ENCODE assay signal across 21 cellular contexts in the genomic region with DNA sequence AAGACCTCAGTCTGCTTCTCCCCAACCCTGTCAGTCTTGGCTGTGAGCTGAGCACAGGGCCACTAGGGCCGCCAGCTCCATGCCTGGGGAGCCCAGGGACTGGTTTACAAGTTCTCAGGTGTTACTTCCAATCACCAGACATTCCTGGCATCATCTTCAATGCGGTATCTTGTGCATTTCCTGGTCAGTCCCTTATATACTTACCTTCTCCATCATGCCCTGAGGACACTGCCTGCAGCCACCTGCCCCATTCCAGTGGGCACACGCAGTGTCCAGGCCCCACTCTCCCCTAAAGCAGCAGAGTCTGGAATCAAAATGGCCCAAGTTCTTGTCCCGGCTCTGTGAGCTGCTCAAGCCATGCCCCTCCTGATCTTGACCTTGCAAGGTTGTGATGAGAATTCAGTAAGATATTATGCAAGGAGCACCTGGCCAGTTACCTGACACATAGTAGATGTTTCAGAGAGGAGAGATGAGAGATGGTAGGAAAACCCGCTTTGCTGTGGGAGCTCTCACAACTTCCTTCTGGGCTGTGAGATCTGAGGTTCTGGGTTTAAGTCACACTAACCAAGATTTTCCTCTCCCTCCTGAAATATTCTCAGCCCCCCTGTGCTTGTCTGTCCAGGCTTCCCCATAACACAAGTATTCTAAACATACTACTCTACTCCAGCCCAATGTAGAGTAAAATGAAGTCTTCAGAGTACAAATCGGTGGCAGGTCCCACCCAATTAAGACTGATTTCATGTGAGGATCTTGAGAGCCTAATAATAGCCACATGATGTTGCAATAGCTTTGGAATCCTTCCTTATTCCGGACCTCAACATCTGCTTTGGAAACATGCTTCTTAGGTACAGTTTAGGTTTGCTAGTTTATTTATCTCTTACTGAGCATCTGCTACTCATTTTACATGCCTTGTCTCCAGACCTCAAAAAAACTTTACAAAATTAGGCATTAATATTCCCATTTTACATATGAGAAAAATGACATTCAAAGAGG.
"Had no signal": no experiment of that assay in that cellular context is flagged by ENCODE, and none has a peak within 500 bp of the region (broad histone marks: within the 10 kb centered on the region; RNA-seq: fewer than 3 reads in every experiment).

No MANE protein-coding gene starts in this region.

- H3K36me3 Mint-ChIP-seq: activated naive CD4-positive, alpha-beta T cell treated with anti-CD3 and anti-CD28 coated beads, Interleukin-2, amount 10 ng/mL, durations not matched to agents 7 days and 5 days; immature natural killer cell had no signal

- H3K4me3 ChIP-seq: coronary artery, hepatocyte, thyroid gland, upper lobe of right lung had no signal

- H3K4me1 ChIP-seq: thyroid gland, upper lobe of right lung had no signal

- H3K9me3 Mint-ChIP-seq: activated B cell treated with CpG ODN at 0.5 μM for 24 hours; activated naive CD4-positive, alpha-beta T cell treated with anti-CD3 and anti-CD28 coated beads, Interleukin-2, amount 10 ng/mL, durations not matched to agents 7 days and 5 days had no signal

- H3K27me3 Mint-ChIP-seq: activated B cell treated with CpG ODN at 0.5 μM for 24 hours; activated CD4-positive, alpha-beta T cell treated with anti-CD3 and anti-CD28 coated beads for 36 hours had no signal

- ATAC-seq: activated CD4-positive, alpha-beta T cell treated with anti-CD3 and anti-CD28 coated beads for 36 hours; upper lobe of right lung had no signal

- H3K4me1 Mint-ChIP-seq: activated B cell treated with CpG ODN at 0.5 μM for 24 hours; activated CD4-positive, alpha-beta T cell treated with anti-CD3 and anti-CD28 coated beads for 36 hours; activated naive CD4-positive, alpha-beta T cell treated with anti-CD3 and anti-CD28 coated beads, Interleukin-2, amount 10 ng/mL, durations not matched to agents 7 days and 5 days; immature natural killer cell had no signal

- H3K4me3 Mint-ChIP-seq: activated B cell treated with CpG ODN at 0.5 μM for 24 hours; activated CD4-positive, alpha-beta T cell treated with anti-CD3 and anti-CD28 coated beads for 36 hours; activated naive CD4-positive, alpha-beta T cell treated with anti-CD3 and anti-CD28 coated beads, Interleukin-2, amount 10 ng/mL, durations not matched to agents 7 days and 5 days; endodermal cell; immature natural killer cell had no signal

- H3K27ac Mint-ChIP-seq: activated B cell treated with CpG ODN at 0.5 μM for 24 hours; activated CD4-positive, alpha-beta T cell treated with anti-CD3 and anti-CD28 coated beads for 36 hours; activated naive CD4-positive, alpha-beta T cell treated with anti-CD3 and anti-CD28 coated beads, Interleukin-2, amount 10 ng/mL, durations not matched to agents 7 days and 5 days; endodermal cell; immature natural killer cell had no signal

- H3K36me3 ChIP-seq: thyroid gland, upper lobe of right lung had no signal

- DNase-seq: activated B cell treated with CpG ODN at 0.5 μM for 24 hours; activated CD4-positive, alpha-beta T cell treated with anti-CD3 and anti-CD28 coated beads for 36 hours; activated CD4-positive, alpha-beta T cell treated with anti-CD3 and anti-CD28 coated beads, Interleukin-2, amount 50 U/mL, for 4 hours; activated CD8-positive, alpha-beta memory T cell treated with anti-CD3 and anti-CD28 coated beads for 24 hours; activated naive CD4-positive, alpha-beta T cell treated with anti-CD3 and anti-CD28 coated beads, Interleukin-2, amount 10 ng/mL, durations not matched to agents 7 days and 5 days; activated T-cell treated with anti-CD3 and anti-CD28 coated beads, Interleukin-2, amount 50 U/mL, for 48 hours; amygdala; cerebellar nuclear complex; endodermal cell; immature natural killer cell; kidney glomerular epithelial cell; nucleus accumbens; posterior cingulate gyrus; stimulated activated CD4-positive, alpha-beta T cell treated with anti-CD3 and anti-CD28 coated beads, Interleukin-2, amount 100 ng/mL, for 48 hours; stimulated activated naive CD4-positive, alpha-beta T cell treated with Interleukin-2 at 50 U/mL for 16 hours; substantia nigra; T1000; thyroid gland; upper lobe of right lung had no signal

- H3K27me3 ChIP-seq: thyroid gland, upper lobe of right lung had no signal

- H3K9me3 ChIP-seq: thyroid gland, upper lobe of right lung had no signal

- H3K27ac ChIP-seq: coronary artery, hepatocyte, thyroid gland, upper lobe of right lung had no signal
